8 cellular contexts compared by ENCODE assay signal in the genomic region with DNA sequence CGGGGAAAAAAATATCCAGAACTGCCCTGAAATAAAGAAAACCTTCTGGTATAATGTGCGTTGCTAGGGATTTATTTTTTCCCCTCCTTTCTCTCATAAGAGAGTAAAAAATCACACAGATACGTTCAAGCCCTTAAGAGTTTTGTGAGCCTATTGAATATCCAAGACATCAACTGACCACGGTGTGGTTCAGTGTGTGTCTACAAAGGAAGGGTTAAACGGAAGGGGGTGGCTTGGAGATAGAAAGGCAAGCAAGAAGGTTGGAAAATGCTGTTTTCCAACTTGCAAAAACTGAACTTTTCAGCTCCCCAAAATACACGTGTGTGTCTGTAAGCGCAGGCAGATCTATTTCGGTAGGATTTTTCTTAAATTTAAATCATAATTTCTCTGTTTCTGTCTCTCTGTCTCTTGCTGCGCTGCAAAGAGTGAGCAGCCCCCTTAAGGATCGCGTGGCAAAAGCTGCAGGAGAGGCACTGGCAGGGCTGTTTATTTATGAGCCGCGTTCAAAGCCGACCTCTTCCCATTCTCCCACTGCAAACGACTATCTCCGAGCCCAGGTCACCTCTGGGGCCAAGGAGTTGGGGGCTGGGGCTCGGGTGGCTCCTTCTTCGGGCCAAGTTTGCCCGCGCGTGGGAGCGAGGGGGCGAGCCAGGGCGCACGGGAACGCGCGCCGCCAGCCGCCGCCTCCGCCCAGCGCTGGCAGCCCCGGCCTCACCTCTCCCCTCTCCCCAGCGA. TPM values are rescaled to one million over a fixed set of nuclear protein-coding genes. Genes with fewer than 3 reads are reported as not detected.
DNase-seq lines count a peak whose midpoint lies in the region; ATAC-seq and TF ChIP-seq lines count a peak whose summit lies in the region.

No MANE protein-coding gene starts in this region.

- peak overlapping the region; percentile 53 to 83 (median 74) for H3K27ac ChIP-seq in spleen

- intact Hi-C loops in spleen (cut with DNase I; ENCODE audit: low total_unique reads) = loop anchor here (10.0 kb wide), 1 partner anchor 1026 kb away; no protein-coding TSS in a partner anchor

- DNase-seq in activated T-cell treated with anti-CD3 and anti-CD28 coated beads, Interleukin-2, amount 50 U/mL, for 4 hours = no peak
- DNase-seq in activated T-cell treated with anti-CD3 and anti-CD28 coated beads for 4 hours (no peak), NT2/D1 (ENCODE audit: low read depth, low spot score) (no peak), foreskin fibroblast (no peak), spleen (no peak), cerebellum (ENCODE audit: low spot score) (no peak), DMS79 treated with DMSO at 0.1 percent for 48 hours (lab: John Stamatoyannopoulos, UW) (no peak)
- no peak for DNase-seq in activated naive CD4-positive, alpha-beta T cell treated with Interleukin-2 at 50 U/mL for 16 hours

- peak overlapping the region; percentile 45 for H3K4me3 Mint-ChIP-seq in activated T-cell treated with anti-CD3 and anti-CD28 coated beads, Interleukin-2, amount 50 U/mL, for 4 hours

- H3K4me1 ChIP-seq in NT2/D1 (ENCODE audit: insufficient read depth, insufficient read length) (peaks cover 11% of the 10 kb centered on the region), spleen (peaks cover 0 to 76% (median 21%) of the 10 kb centered on the region in 6 donors)

- H3K9ac ChIP-seq in NT2/D1 (ENCODE audit: insufficient read length, low read depth) = peak overlapping the region; percentile 66

- H3K27me3 ChIP-seq in NT2/D1 (ENCODE audit: insufficient read depth, insufficient read length) (peaks cover 59% of the 10 kb centered on the region), spleen (replicated peaks in 1 of 7) (peaks cover 0 to 61% (median 33%) of the 10 kb centered on the region in 7 donors)

- no peaks in the 10 kb centered on the region for H3K36me3 Mint-ChIP-seq in activated T-cell treated with anti-CD3 and anti-CD28 coated beads, Interleukin-2, amount 50 U/mL, for 4 hours (ENCODE audit: insufficient read depth)

- TF ChIP-seq CTCF in foreskin fibroblast (IDR thresholded peaks at IDR 0.05; ENCODE audit: low read depth, low read length) = no peak
- no peak for TF ChIP-seq CTCF in spleen (IDR thresholded peaks at IDR 0.05 in 8 of 11, conservative IDR thresholded peaks at IDR 0.05 in 3 of 11)

- 3 to 8% (median 3%) methylated on average over 18 to 35 of the region's 35 CpGs for WGBS in spleen, 5 donors

- no peak for ATAC-seq in activated T-cell treated with anti-CD3 and anti-CD28 coated beads, Interleukin-2, amount 50 U/mL, for 4 hours

- H3K36me3 ChIP-seq in NT2/D1 (ENCODE audit: insufficient read depth, insufficient read length, low read length) (no peaks in the 10 kb centered on the region), spleen (no peaks in the 10 kb centered on the region)

- H3K4me3 ChIP-seq in NT2/D1 (ENCODE audit: insufficient read length, low read depth) (peak overlapping the region; percentile 61), foreskin fibroblast (ENCODE audit: low read depth in 1 of 2, low read length in 2 of 2) (peak overlapping the region; percentile 70 to 98), spleen (peak overlapping the region; percentile 53 to 77 (median 61))

- peaks cover 51% of the 10 kb centered on the region for H3K27me3 Mint-ChIP-seq in activated T-cell treated with anti-CD3 and anti-CD28 coated beads, Interleukin-2, amount 50 U/mL, for 4 hours (ENCODE audit: low read depth)

- no peak for TF ChIP-seq POLR2A in spleen (IDR thresholded peaks at IDR 0.05)

- H3K4me1 Mint-ChIP-seq in activated T-cell treated with anti-CD3 and anti-CD28 coated beads, Interleukin-2, amount 50 U/mL, for 4 hours (ENCODE audit: low read depth) = peaks cover 8% of the 10 kb centered on the region

- no peaks in the 10 kb centered on the region for H3K9me3 ChIP-seq in NT2/D1 (ENCODE audit: insufficient read depth, low read length)
- H3K9me3 ChIP-seq in spleen = no peaks in the 10 kb centered on the region

- H3K9me3 Mint-ChIP-seq in activated T-cell treated with anti-CD3 and anti-CD28 coated beads, Interleukin-2, amount 50 U/mL, for 4 hours = no peaks in the 10 kb centered on the region

RNA-seq across cellular contexts. Expression of a gene that starts 0.5 kb away (rescaled TPM):
- under 1 TPM in 1 of 3 donors, not detected in 2; 0.11 TPM for total RNA-seq in activated T-cell treated with anti-CD3 and anti-CD28 coated beads, Interleukin-2, amount 50 U/mL, for 4 hours
- 100 to 1,000 TPM in 2 of 7 donors, 10 to 100 TPM in 5; 29.8 to 128 (median 69.9) TPM for total RNA-seq in spleen
- 1 to 10 TPM; 1.3 to 3.6 (median 1.6) TPM for polyA plus RNA-seq in spleen
- total RNA-seq in cerebellum = 46.4 TPM

Comparison
In these comparisons a context has a peak if more than half of its experiments do, and no peak if none do; other contexts are left out.
1. RNA of a gene that starts 0.5 kb away (total RNA-seq): 29.8 to 128 TPM in spleen and 46.4 TPM in cerebellum (single experiment); 0.11 TPM in activated T-cell treated with anti-CD3 and anti-CD28 coated beads, Interleukin-2, amount 50 U/mL, for 4 hours; every median in the first group is over 10 times any median in the second.
2. Peak in every context shown above with its lines, with median percentiles within 50 percentile points of each other: H3K4me3 ChIP-seq.